In genomic region chr6:28137458-28138020, GRCh38 we compare ENCODE assay signal across 8 cellular contexts. TPM values are rescaled to one million over a fixed set of nuclear protein-coding genes. Genes with fewer than 3 reads are reported as not detected.
DNase-seq lines count a peak whose midpoint lies in the region; ATAC-seq and TF ChIP-seq lines count a peak whose summit lies in the region.

No MANE protein-coding gene starts in this region.

- H3K27ac ChIP-seq in esophagus muscularis mucosa (replicated peaks in 1 of 4), result peak overlapping the region; percentile 92 to 97 (median 96)

- in situ Hi-C loops in KBM-7 (cut with MboI; ENCODE audit: low pct_unique_long_range_greater_than_20kb, low sequenced_read_pairs), result loop anchor here (25.0 kb wide), 1 partner anchor 225 kb away; no protein-coding TSS in a partner anchor

- peaks cover 0 to 7% (median 2%) of the 10 kb centered on the region in 4 donors for H3K36me3 ChIP-seq in esophagus muscularis mucosa

- no peaks in the 10 kb centered on the region for H3K9me3 Mint-ChIP-seq in activated CD4-positive, alpha-beta T cell treated with anti-CD3 and anti-CD28 coated beads for 36 hours (ENCODE audit: low read depth)
- no peaks in the 10 kb centered on the region for H3K9me3 Mint-ChIP-seq in nephron

- peak overlapping the region; percentile 75 to 94 (median 86) for H3K4me3 ChIP-seq in esophagus muscularis mucosa

- no peak for TF ChIP-seq EP300 in esophagus muscularis mucosa (IDR thresholded peaks at IDR 0.05)

- TF ChIP-seq CTCF in esophagus muscularis mucosa (IDR thresholded peaks at IDR 0.05), result no peak
- no peak for TF ChIP-seq CTCF in nephron (IDR thresholded peaks at IDR 0.05; ENCODE audit: unreplicated experiment in 3 of 3)

- peaks cover 67% of the 10 kb centered on the region for H3K4me1 Mint-ChIP-seq in activated CD4-positive, alpha-beta T cell treated with anti-CD3 and anti-CD28 coated beads for 36 hours
- H3K4me1 Mint-ChIP-seq in nephron, result peaks cover 48% of the 10 kb centered on the region

- H3K4me1 ChIP-seq in esophagus muscularis mucosa, result peaks cover 27 to 47% (median 41%) of the 10 kb centered on the region in 4 donors

- peak; percentile 26 for DNase-seq in stimulated activated CD4-positive, alpha-beta T cell treated with anti-CD3 and anti-CD28 coated beads, Interleukin-1b, Interleukin-23, amount 100 ng/mL, for 48 hours
- no peak for DNase-seq in stimulated activated CD4-positive, alpha-beta T cell treated with anti-CD3 and anti-CD28 coated beads, Interleukin-2, amount 100 ng/mL, for 24 hours
- DNase-seq in KBM-7 (peak; percentile 82), esophagus muscularis mucosa (ENCODE audit: extremely low spot score) (no peak)
- DNase-seq in activated CD4-positive, alpha-beta T cell treated with anti-CD3 and anti-CD28 coated beads for 36 hours, result peak; percentile 46

- 1% methylated on average over 7 of the region's 7 CpGs for WGBS in esophagus muscularis mucosa

- H3K9me3 ChIP-seq in esophagus muscularis mucosa, result no peaks in the 10 kb centered on the region

- H3K27me3 Mint-ChIP-seq in activated CD4-positive, alpha-beta T cell treated with anti-CD3 and anti-CD28 coated beads for 36 hours, result no peaks in the 10 kb centered on the region
- H3K27me3 Mint-ChIP-seq in nephron (ENCODE audit: low read depth), result peaks cover 4% of the 10 kb centered on the region

- POLR2A ChIA-PET in activated CD4-positive, alpha-beta T cell treated with anti-CD3 and anti-CD28 coated beads for 36 hours (lab: Charles Lee), result interaction anchor here (0.7 to 1.2 kb wide), 2 partner anchors 12 to 289 kb away, joined by 3 read pairs; no protein-coding TSS in a partner anchor

- no peaks in the 10 kb centered on the region for H3K27me3 ChIP-seq in esophagus muscularis mucosa

- CTCF ChIA-PET in activated CD4-positive, alpha-beta T cell treated with anti-CD3 and anti-CD28 coated beads for 36 hours (lab: Charles Lee), result interaction anchor here (0.9 to 3.1 kb wide), 4 partner anchors 9 to 219 kb away, joined by 3 to 10 read pairs (median 4); no protein-coding TSS in a partner anchor

- intact Hi-C loops in activated CD4-positive, alpha-beta T cell treated with anti-CD3 and anti-CD28 coated beads for 36 hours (cut with DNase I, micrococcal nuclease), result loop anchor here (1.0 to 10.0 kb wide), 17 partner anchors 23 to 845 kb away; partner anchors contain the start of genes ZSCAN12 (in 2 of the 2), ZKSCAN4 (in 1 of the 2), ZNF165 (in 1 of the 2) and ZSCAN26 (in 1 of the 2)
- intact Hi-C loops in esophagus muscularis mucosa (cut with DNase I), result no loop called here

- TF ChIP-seq POLR2A in esophagus muscularis mucosa (IDR thresholded peaks at IDR 0.05; ENCODE audit: low read depth), result no peak

- peaks cover 26% of the 10 kb centered on the region for H3K36me3 Mint-ChIP-seq in activated CD4-positive, alpha-beta T cell treated with anti-CD3 and anti-CD28 coated beads for 36 hours (ENCODE audit: low read depth)
- H3K36me3 Mint-ChIP-seq in nephron (ENCODE audit: low read depth), result peaks cover 8% of the 10 kb centered on the region

- H3K4me3 Mint-ChIP-seq in activated CD4-positive, alpha-beta T cell treated with anti-CD3 and anti-CD28 coated beads for 36 hours, result peak overlapping the region; percentile 87
- peak overlapping the region; percentile 93 to 96 (median 95) for H3K4me3 Mint-ChIP-seq in nephron

- H3K27ac Mint-ChIP-seq in activated CD4-positive, alpha-beta T cell treated with anti-CD3 and anti-CD28 coated beads for 36 hours, result peak overlapping the region; percentile 96
- H3K27ac Mint-ChIP-seq in nephron, result peak overlapping the region; percentile 93 to 97 (median 96)

- peak; percentile 60 for ATAC-seq in activated CD4-positive, alpha-beta T cell treated with anti-CD3 and anti-CD28 coated beads for 36 hours
- ATAC-seq in HG02763 (IDR thresholded peaks at IDR 0.05; ENCODE audit: unreplicated experiment) (no peak), GM18867 (IDR thresholded peaks at IDR 0.05; ENCODE audit: unreplicated experiment) (no peak)

RNA-seq across cellular contexts. Expression of gene ZKSCAN8, which starts 4.1 kb away (rescaled TPM):
- total RNA-seq in activated CD4-positive, alpha-beta T cell treated with anti-CD3 and anti-CD28 coated beads for 36 hours, result 10 to 100 TPM; 17.5 to 20.7 TPM
- total RNA-seq in esophagus muscularis mucosa, result 10 to 100 TPM; 18.7 to 21.7 (median 20.8) TPM

RNA-seq across cellular contexts. Expression of gene ZSCAN16, which starts 13.1 kb away (rescaled TPM):
- 1 to 10 TPM; 2.1 to 2.6 TPM for total RNA-seq in activated CD4-positive, alpha-beta T cell treated with anti-CD3 and anti-CD28 coated beads for 36 hours
- total RNA-seq in esophagus muscularis mucosa, result 1 to 10 TPM; 2.9 to 7.4 (median 3.4) TPM

RNA-seq across cellular contexts. Expression of gene ZNF165, which starts 57.2 kb away (rescaled TPM):
- 1 to 10 TPM; 4.6 TPM for total RNA-seq in activated CD4-positive, alpha-beta T cell treated with anti-CD3 and anti-CD28 coated beads for 36 hours
- 1 to 10 TPM in 1 of 4 donors, under 1 TPM in 3; 0.40 to 1.1 (median 0.66) TPM for total RNA-seq in esophagus muscularis mucosa

Comparison
In these comparisons a context has a peak if more than half of its experiments do, and no peak if none do; other contexts are left out.
1. DNase-seq: peak in stimulated activated CD4-positive, alpha-beta T cell treated with anti-CD3 and anti-CD28 coated beads, Interleukin-1b, Interleukin-23, amount 100 ng/mL, for 48 hours (single experiment), KBM-7 (single experiment) and activated CD4-positive, alpha-beta T cell treated with anti-CD3 and anti-CD28 coated beads for 36 hours (single experiment); none in stimulated activated CD4-positive, alpha-beta T cell treated with anti-CD3 and anti-CD28 coated beads, Interleukin-2, amount 100 ng/mL, for 24 hours (0 of 2) and esophagus muscularis mucosa (single experiment).